8 cellular contexts compared by ENCODE assay signal in the genomic region with DNA sequence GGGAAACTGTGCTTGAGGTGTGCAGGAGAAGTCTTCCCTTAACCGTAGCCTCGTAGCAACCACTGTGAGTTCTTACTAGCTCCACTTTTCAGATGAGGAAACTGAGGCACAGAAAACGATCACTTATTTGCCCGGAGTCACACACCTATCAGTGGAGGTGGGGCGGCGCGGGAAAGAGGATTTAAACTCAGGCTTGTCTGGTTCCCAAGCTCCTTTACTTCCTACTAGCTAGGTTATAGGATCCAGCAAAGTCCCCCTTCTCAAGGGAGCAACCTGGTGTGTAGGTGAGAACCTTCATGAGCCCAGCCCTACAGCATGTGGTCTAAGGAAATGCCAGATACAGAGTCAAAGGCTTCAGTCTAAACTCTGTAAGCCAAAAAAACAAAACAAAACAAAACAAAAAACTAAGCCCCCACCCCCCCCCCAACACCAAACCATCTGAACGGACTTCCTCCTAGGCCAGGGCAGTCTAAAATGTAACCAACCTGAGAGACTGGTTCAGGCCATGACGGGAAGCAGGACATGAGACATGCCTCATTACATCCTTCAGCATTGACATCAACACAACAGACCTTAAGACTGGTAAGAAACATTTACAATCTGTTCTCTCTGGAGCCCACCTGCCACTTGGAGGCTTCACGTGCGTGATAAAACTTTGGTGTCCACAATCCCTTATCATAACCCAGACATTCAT. TPM values are rescaled to one million over a fixed set of nuclear protein-coding genes. Genes with fewer than 3 reads are reported as not detected.
DNase-seq lines count a peak whose midpoint lies in the region; ATAC-seq and TF ChIP-seq lines count a peak whose summit lies in the region.

No MANE protein-coding gene starts in this region.

- peak overlapping the region; percentile 80 to 96 (median 88) for H3K4me2 ChIP-seq in BLaER1 treated with 17β-estradiol and CSF1 and Interleukin-3, amounts not matched to agents 10 nM and 100 nM
- H3K4me2 ChIP-seq in KMS-11: peak overlapping the region; percentile 94

- H3K9ac ChIP-seq in BLaER1 treated with 17β-estradiol and CSF1 and Interleukin-3, amounts not matched to agents 10 nM and 100 nM: peak overlapping the region; percentile 90 to 98 (median 96)
- H3K9ac ChIP-seq in KMS-11 (peak overlapping the region; percentile 75), muscle layer of colon (ENCODE audit: low read length) (peak overlapping the region; percentile 66)

- peak overlapping the region; percentile 81 to 99 (median 92) for H3K4me3 ChIP-seq in BLaER1 treated with 17β-estradiol and CSF1 and Interleukin-3, amounts not matched to agents 10 nM and 100 nM
- no peak overlapping the region for H3K4me3 ChIP-seq in KMS-11 (IDR thresholded peaks at IDR 0.05; ENCODE audit: insufficient read depth, low read depth, low read length)
- H3K4me3 ChIP-seq in choroid plexus epithelial cell (ENCODE audit: low read depth, low read length): peak overlapping the region; percentile 97
- H3K4me3 ChIP-seq in muscle layer of colon (ENCODE audit: low read depth in 1 of 2, low read length in 2 of 2): peak overlapping the region; percentile 79 to 83

- TF ChIP-seq CTCF in KMS-11 (conservative IDR thresholded peaks at IDR 0.05; ENCODE audit: low read depth, low read length) (no peak), choroid plexus epithelial cell (conservative IDR thresholded peaks at IDR 0.05; ENCODE audit: low read depth, low read length) (no peak), omental fat pad (IDR thresholded peaks at IDR 0.05) (no peak)

- H3K36me3 ChIP-seq in BLaER1 treated with 17β-estradiol and CSF1 and Interleukin-3, amounts not matched to agents 10 nM and 100 nM: peaks cover 0 to 10% (median 3%) of the 10 kb centered on the region in 11 experiments; a peak in 5 of 22 replicates
- H3K36me3 ChIP-seq in KMS-11 (ENCODE audit: insufficient read depth): no peaks in the 10 kb centered on the region
- H3K36me3 ChIP-seq in muscle layer of colon (ENCODE audit: insufficient read depth, low read length): no peaks in the 10 kb centered on the region

- ATAC-seq in omental fat pad (ENCODE audit: low FRiP score) (no peak), GM21737 (IDR thresholded peaks at IDR 0.05; ENCODE audit: unreplicated experiment) (no peak)

- H3K27me3 ChIP-seq in BLaER1 treated with 17β-estradiol and CSF1 and Interleukin-3, amounts not matched to agents 10 nM and 100 nM: no peaks in the 10 kb centered on the region
- H3K27me3 ChIP-seq in KMS-11 (ENCODE audit: insufficient read depth, low read depth) (no peaks in the 10 kb centered on the region), muscle layer of colon (ENCODE audit: control insufficient read depth in 1 of 2, insufficient read depth in 2 of 2, low read length in 2 of 2) (no peaks in the 10 kb centered on the region)

- H3K4me1 ChIP-seq in BLaER1 treated with 17β-estradiol and CSF1 and Interleukin-3, amounts not matched to agents 10 nM and 100 nM: peaks cover 33 to 47% (median 43%) of the 10 kb centered on the region in 10 experiments
- H3K4me1 ChIP-seq in KMS-11 (ENCODE audit: low read depth, poor library complexity, severe bottlenecking): peaks cover 24% of the 10 kb centered on the region
- H3K4me1 ChIP-seq in muscle layer of colon (ENCODE audit: insufficient read depth, low read length): peaks cover 13% of the 10 kb centered on the region

- no peaks in the 10 kb centered on the region for H3K9me3 ChIP-seq in BLaER1 treated with 17β-estradiol and CSF1 and Interleukin-3, amounts not matched to agents 10 nM and 100 nM (replicated peaks in 1 of 11)
- no peaks in the 10 kb centered on the region for H3K9me3 ChIP-seq in muscle layer of colon (ENCODE audit: low read length)

- H2AFZ ChIP-seq in KMS-11 (ENCODE audit: low read depth): peak overlapping the region; percentile 99

- H4K20me1 ChIP-seq in BLaER1 treated with 17β-estradiol and CSF1 and Interleukin-3, amounts not matched to agents 10 nM and 100 nM: peaks cover 26 to 40% (median 30%) of the 10 kb centered on the region in 11 experiments; a peak in 21 of 22 replicates
- H4K20me1 ChIP-seq in KMS-11 (ENCODE audit: insufficient read depth): no peaks in the 10 kb centered on the region

- no peak for DNase-seq in choroid plexus epithelial cell (ENCODE audit: low read depth)
- no peak for DNase-seq in omental fat pad (ENCODE audit: low spot score)
- no peak for DNase-seq in NCI-H2171 (lab: John Stamatoyannopoulos, UW)
- DNase-seq in NCI-H1436 treated with DMSO at 0.1 percent for 48 hours (lab: John Stamatoyannopoulos, UW): no peak

- H3K27ac ChIP-seq in BLaER1 treated with 17β-estradiol and CSF1 and Interleukin-3, amounts not matched to agents 10 nM and 100 nM: peak overlapping the region; percentile 87 to 98 (median 94)
- H3K27ac ChIP-seq in KMS-11 (peak overlapping the region; percentile 52), muscle layer of colon (ENCODE audit: low read depth, low read length) (peak overlapping the region; percentile 79)

- H3K79me2 ChIP-seq in KMS-11 (ENCODE audit: insufficient read depth, low read depth): peaks cover 41% of the 10 kb centered on the region

RNA-seq across cellular contexts. Expression of a gene that starts 0.7 kb away (rescaled TPM):
- 10 to 100 TPM; 16.1 to 29.8 (median 19.2) TPM for total RNA-seq in omental fat pad

RNA-seq across cellular contexts. Expression of a gene that starts 14.1 kb away (rescaled TPM):
- 10 to 100 TPM; 73.1 to 80.5 (median 77.7) TPM for total RNA-seq in omental fat pad
